In genomic region chr2:213129311-213129710, GRCh38 we compare ENCODE assay signal across 14 cellular contexts. TPM values are rescaled to one million over a fixed set of nuclear protein-coding genes. Genes with fewer than 3 reads are reported as not detected.
A peak's percentile ranks its signal among the peaks of the same experiment; 100 is the strongest.
DNase-seq lines count a peak whose midpoint lies in the region; ATAC-seq and TF ChIP-seq lines count a peak whose summit lies in the region.
"Had no signal": no experiment of that assay in that cellular context is flagged by ENCODE, and none has a peak within 500 bp of the region (broad histone marks: within the 10 kb centered on the region; RNA-seq: fewer than 3 reads in every experiment).

No MANE protein-coding gene starts in this region.

- peak; percentile 68 to 79 for DNase-seq in AML-193 (lab: John Stamatoyannopoulos, UW)
- peak in 1 of 2 experiments; percentile 48 for DNase-seq in HL-60 (ENCODE audit: low read depth in 1 of 2, low spot score in 1 of 2)
- no peak for DNase-seq in activated CD8-positive, alpha-beta T cell treated with anti-CD3 and anti-CD28 coated beads for 36 hours
- peak; percentile 77 for DNase-seq in medulla oblongata (ENCODE audit: extremely low spot score)
- DNase-seq in NCI-H526 (lab: John Stamatoyannopoulos, UW), result no peak
- no peak for DNase-seq in activated gamma-delta T cell treated with Interleukin-2 at 50 U/mL for 16 hours
- DNase-seq in adrenal gland, result no peak
- DNase-seq: NCI-H1105 treated with DMSO at 0.1 percent for 48 hours, PC-3 had no signal

- peak overlapping the region; percentile 27 for H3K27ac Mint-ChIP-seq in activated CD8-positive, alpha-beta T cell treated with anti-CD3 and anti-CD28 coated beads for 36 hours
- H3K27ac Mint-ChIP-seq: activated T-helper 2 cell treated with anti-CD3 and anti-CD28 coated beads, Interferon-gamma antibody, Interleukin-2, Interleukin-4, amounts not matched to agents 10 μg/mL and 5 μg/mL and 100 μg/mL, durations not matched to agents 14 hours and 24 hours and 36 hours; B cell had no signal

- H3K36me3 Mint-ChIP-seq in activated CD8-positive, alpha-beta T cell treated with anti-CD3 and anti-CD28 coated beads for 36 hours (ENCODE audit: low read depth), result peaks cover 3% of the 10 kb centered on the region

- intact Hi-C loops in activated CD8-positive, alpha-beta T cell treated with anti-CD3 and anti-CD28 coated beads for 36 hours (cut with micrococcal nuclease), result no loop called here
- intact Hi-C loops in adrenal gland (cut with DNase I), result no loop called here

- H3K9me3 ChIP-seq in adrenal gland (replicated peaks in 1 of 3), result no peaks in the 10 kb centered on the region
- H3K9me3 ChIP-seq: tibial nerve had no signal

- CTCF ChIA-PET in activated CD8-positive, alpha-beta T cell treated with anti-CD3 and anti-CD28 coated beads for 36 hours (lab: Charles Lee), result interaction anchor here (2.1 kb wide), 1 partner anchor 20 kb away, joined by 10 read pairs; no protein-coding TSS in a partner anchor

- no peak for TF ChIP-seq CTCF in HL-60 (IDR thresholded peaks at IDR 0.05; ENCODE audit: insufficient read depth, low read length)
- no peak for TF ChIP-seq CTCF in activated CD8-positive, alpha-beta T cell treated with anti-CD3 and anti-CD28 coated beads for 36 hours (IDR thresholded peaks at IDR 0.05)
- TF ChIP-seq CTCF in adrenal gland (IDR thresholded peaks at IDR 0.05), result no peak

- no peaks in the 10 kb centered on the region for H3K27me3 ChIP-seq in HL-60 (ENCODE audit: insufficient read depth, poor library complexity, severe bottlenecking)
- H3K27me3 ChIP-seq in adrenal gland, result no peaks in the 10 kb centered on the region
- H3K27me3 ChIP-seq: tibial nerve had no signal

- H3K4me1 ChIP-seq in adrenal gland (replicated peaks in 1 of 2), result peaks cover 0 to 3% of the 10 kb centered on the region in 2 donors

- H3K36me3 ChIP-seq in adrenal gland (replicated peaks in 1 of 2), result no peaks in the 10 kb centered on the region
- H3K36me3 ChIP-seq: tibial nerve had no signal

- no peak for TF ChIP-seq POLR2A in adrenal gland (IDR thresholded peaks at IDR 0.05)

- peaks cover 51% of the 10 kb centered on the region for H3K4me1 Mint-ChIP-seq in activated CD8-positive, alpha-beta T cell treated with anti-CD3 and anti-CD28 coated beads for 36 hours (ENCODE audit: low read depth)

- H3K27me3 Mint-ChIP-seq in activated CD8-positive, alpha-beta T cell treated with anti-CD3 and anti-CD28 coated beads for 36 hours, result no peaks in the 10 kb centered on the region
- H3K27me3 Mint-ChIP-seq: B cell had no signal

- H3K9me3 Mint-ChIP-seq in activated CD8-positive, alpha-beta T cell treated with anti-CD3 and anti-CD28 coated beads for 36 hours, result no peaks in the 10 kb centered on the region
- H3K9me3 Mint-ChIP-seq: activated T-helper 2 cell treated with anti-CD3 and anti-CD28 coated beads, Interferon-gamma antibody, Interleukin-2, Interleukin-4, amounts not matched to agents 10 μg/mL and 5 μg/mL and 100 μg/mL, durations not matched to agents 14 hours and 24 hours and 36 hours had no signal

- WGBS in adrenal gland, 4 donors, result 74 to 84% (median 80%) methylated on average over 5 of the region's 5 CpGs

- POLR2A ChIA-PET in activated CD8-positive, alpha-beta T cell treated with anti-CD3 and anti-CD28 coated beads for 36 hours (lab: Charles Lee), result interaction anchor here (0.9 kb wide), 1 partner anchor 11 kb away, joined by 4 read pairs; no protein-coding TSS in a partner anchor

- H3K4me3 Mint-ChIP-seq in activated CD8-positive, alpha-beta T cell treated with anti-CD3 and anti-CD28 coated beads for 36 hours, result no peak overlapping the region
- H3K4me3 Mint-ChIP-seq: B cell had no signal

- no peak for ATAC-seq in activated CD8-positive, alpha-beta T cell treated with anti-CD3 and anti-CD28 coated beads for 36 hours
- no peak for ATAC-seq in GM18873 (IDR thresholded peaks at IDR 0.05; ENCODE audit: low FRiP score, unreplicated experiment)
- ATAC-seq: PC-3 had no signal

- H3K27ac ChIP-seq in HL-60 (replicated peaks) (peak overlapping the region; percentile 24), adrenal gland (peak overlapping the region in 1 of 5 donors; percentile 16)
- H3K27ac ChIP-seq: parathyroid adenoma had no signal

- no peak overlapping the region for H3K4me3 ChIP-seq in HL-60 (replicated peaks; ENCODE audit: insufficient read depth, low read length)
- no peak overlapping the region for H3K4me3 ChIP-seq in adrenal gland
- H3K4me3 ChIP-seq: tibial nerve had no signal

RNA-seq across cellular contexts. Expression of gene IKZF2, which starts 22.1 kb away (rescaled TPM):
- 10 to 100 TPM; 24.4 to 28.7 TPM for total RNA-seq in activated CD8-positive, alpha-beta T cell treated with anti-CD3 and anti-CD28 coated beads for 36 hours
- total RNA-seq in adrenal gland, result 10 to 100 TPM in 3 of 8 donors, 1 to 10 TPM in 5; 1.4 to 18.9 (median 9.3) TPM
- polyA plus RNA-seq in adrenal gland, result 1 to 10 TPM in 1 of 3 donors, under 1 TPM in 2; 0.44 to 4.9 (median 0.97) TPM

Comparison
In these comparisons a context has a peak if more than half of its experiments do, and no peak if none do; other contexts are left out.
1. DNase-seq: peak in AML-193 (2 of 2) and medulla oblongata (single experiment); none in activated CD8-positive, alpha-beta T cell treated with anti-CD3 and anti-CD28 coated beads for 36 hours (single experiment), NCI-H526 (0 of 2), activated gamma-delta T cell treated with Interleukin-2 at 50 U/mL for 16 hours (single experiment) and adrenal gland (0 of 7).